In genomic region chr10:110420401-110421193, GRCh38 we compare ENCODE assay signal across 9 cellular contexts.
DNase-seq lines count a peak whose midpoint lies in the region; ATAC-seq and TF ChIP-seq lines count a peak whose summit lies in the region.
"Had no signal": no experiment of that assay in that cellular context is flagged by ENCODE, and none has a peak within 500 bp of the region (broad histone marks: within the 10 kb centered on the region; RNA-seq: fewer than 3 reads in every experiment).

No MANE protein-coding gene starts in this region.

- no peak for TF ChIP-seq EP300 in gastroesophageal sphincter (IDR thresholded peaks at IDR 0.05)

- WGBS in gastroesophageal sphincter (ENCODE audit: low coverage in 1 of 2), 2 donors = 66 to 80% methylated on average over 1 to 2 of the region's 2 CpGs

- DNase-seq in COLO668 (lab: John Stamatoyannopoulos, UW; ENCODE audit: unreplicated experiment) = peak; percentile 26
- peak; percentile 86 for DNase-seq in HT-29 (ENCODE audit: low spot score)
- DNase-seq in activated CD4-positive, alpha-beta memory T cell treated with anti-CD3 and anti-CD28 coated beads, Interleukin-2, amount 10 ng/mL, durations not matched to agents 7 days and 5 days = no peak
- DNase-seq in left lung = peak in 1 of 2 donors; percentile 67
- DNase-seq in occipital lobe (lab: John Stamatoyannopoulos, UW) = no peak
- DNase-seq in NCI-H1694 (lab: John Stamatoyannopoulos, UW) = no peak
- no peak for DNase-seq in GM13977 (ENCODE audit: low spot score)
- DNase-seq: NCI-H1048 had no signal

- H3K27me3 ChIP-seq in left lung (no peaks in the 10 kb centered on the region), gastroesophageal sphincter (no peaks in the 10 kb centered on the region)

- no peak for TF ChIP-seq POLR2A in gastroesophageal sphincter (IDR thresholded peaks at IDR 0.05)

- peaks cover 21% of the 10 kb centered on the region for H3K36me3 Mint-ChIP-seq in activated CD4-positive, alpha-beta memory T cell treated with anti-CD3 and anti-CD28 coated beads, Interleukin-2, amount 10 ng/mL, durations not matched to agents 7 days and 5 days (ENCODE audit: low read depth)

- H3K4me3 Mint-ChIP-seq in activated CD4-positive, alpha-beta memory T cell treated with anti-CD3 and anti-CD28 coated beads, Interleukin-2, amount 10 ng/mL, durations not matched to agents 7 days and 5 days = no peak overlapping the region

- H3K9me3 ChIP-seq in left lung (no peaks in the 10 kb centered on the region), gastroesophageal sphincter (no peaks in the 10 kb centered on the region)

- no peak for TF ChIP-seq CTCF in left lung (IDR thresholded peaks at IDR 0.05)
- no peak for TF ChIP-seq CTCF in gastroesophageal sphincter (IDR thresholded peaks at IDR 0.05)
- TF ChIP-seq CTCF in GM13977 (IDR thresholded peaks at IDR 0.05; ENCODE audit: extremely low read depth, insufficient read depth, missing control alignments) = no peak

- intact Hi-C loops in left lung (cut with DNase I) = no loop called here

- H3K4me1 ChIP-seq in left lung (peaks cover 0 to 18% of the 10 kb centered on the region in 2 donors), gastroesophageal sphincter (no peaks in the 10 kb centered on the region)

- in situ Hi-C loops in GM13977 (cut with MboI; ENCODE audit: low pct_unique_long_range_greater_than_20kb, low sequenced_read_pairs, unreplicated experiment) = no loop called here

- H3K36me3 ChIP-seq in left lung (no peaks in the 10 kb centered on the region), gastroesophageal sphincter (no peaks in the 10 kb centered on the region)

- CTCF ChIA-PET in activated CD4-positive, alpha-beta memory T cell treated with anti-CD3 and anti-CD28 coated beads, Interleukin-2, amount 10 ng/mL, durations not matched to agents 7 days and 5 days (lab: Charles Lee) = interaction anchor here (0.6 to 0.9 kb wide), 2 partner anchors 12 to 66 kb away, joined by 3 read pairs; no protein-coding TSS in a partner anchor

- ATAC-seq in left lung (peak; percentile 50), gastroesophageal sphincter (no peak)

- H3K4me1 Mint-ChIP-seq in activated CD4-positive, alpha-beta memory T cell treated with anti-CD3 and anti-CD28 coated beads, Interleukin-2, amount 10 ng/mL, durations not matched to agents 7 days and 5 days = peaks cover 89% of the 10 kb centered on the region

- H3K27ac ChIP-seq in left lung (no peak overlapping the region), gastroesophageal sphincter (no peak overlapping the region)

- peak overlapping the region; percentile 77 for H3K27ac Mint-ChIP-seq in activated CD4-positive, alpha-beta memory T cell treated with anti-CD3 and anti-CD28 coated beads, Interleukin-2, amount 10 ng/mL, durations not matched to agents 7 days and 5 days

- POLR2A ChIA-PET in activated CD4-positive, alpha-beta memory T cell treated with anti-CD3 and anti-CD28 coated beads, Interleukin-2, amount 10 ng/mL, durations not matched to agents 7 days and 5 days (lab: Charles Lee) = interaction anchor here (0.8 to 1.7 kb wide), 7 partner anchors 12 to 146 kb away, joined by 3 to 6 read pairs (median 3); partner anchors contain the start of gene DUSP5

- H3K9me3 Mint-ChIP-seq in activated CD4-positive, alpha-beta memory T cell treated with anti-CD3 and anti-CD28 coated beads, Interleukin-2, amount 10 ng/mL, durations not matched to agents 7 days and 5 days = peaks cover 4% of the 10 kb centered on the region

- H3K4me3 ChIP-seq in left lung (no peak overlapping the region), gastroesophageal sphincter (no peak overlapping the region)

- no peaks in the 10 kb centered on the region for H3K27me3 Mint-ChIP-seq in activated CD4-positive, alpha-beta memory T cell treated with anti-CD3 and anti-CD28 coated beads, Interleukin-2, amount 10 ng/mL, durations not matched to agents 7 days and 5 days

Comparison
In these comparisons a context has a peak if more than half of its experiments do, and no peak if none do; other contexts are left out.
1. DNase-seq: peak in COLO668 (single experiment) and HT-29 (single experiment); none in activated CD4-positive, alpha-beta memory T cell treated with anti-CD3 and anti-CD28 coated beads, Interleukin-2, amount 10 ng/mL, durations not matched to agents 7 days and 5 days (single experiment), occipital lobe (single experiment), NCI-H1694 (single experiment) and GM13977 (single experiment).